In genomic region chr17:78141437-78142112, GRCh38 we compare ENCODE assay signal across 11 cellular contexts. TPM values are rescaled to one million over a fixed set of nuclear protein-coding genes. Genes with fewer than 3 reads are reported as not detected.
DNase-seq lines count a peak whose midpoint lies in the region; ATAC-seq and TF ChIP-seq lines count a peak whose summit lies in the region.
"Had no signal": no experiment of that assay in that cellular context is flagged by ENCODE, and none has a peak within 500 bp of the region (broad histone marks: within the 10 kb centered on the region; RNA-seq: fewer than 3 reads in every experiment).

No MANE protein-coding gene starts in this region.

- no peak for DNase-seq in activated naive CD4-positive, alpha-beta T cell treated with anti-CD3 and anti-CD28 coated beads for 36 hours
- no peak for DNase-seq in activated naive CD4-positive, alpha-beta T cell (lab: John Stamatoyannopoulos, UW)
- DNase-seq in endothelial cell (ENCODE audit: low spot score) = no peak
- no peak for DNase-seq in stimulated activated naive B cell treated with anti-CD40 and anti-IgM and Interleukin-4, amounts not matched to agents 10 μg/mL and 1 μg/mL and 100 μg/mL, for 72 hours
- DNase-seq: activated CD4-positive, alpha-beta T cell treated with anti-CD3 and anti-CD28 coated beads, Interleukin-2, amount 50 U/mL, for 4 hours; activated naive CD8-positive, alpha-beta T cell treated with anti-CD3 and anti-CD28 coated beads, Interleukin-2, amount 10 ng/mL, durations not matched to agents 7 days and 5 days; NCI-H187 treated with DMSO at 0.1 percent for 48 hours; stimulated activated naive CD4-positive, alpha-beta T cell had no signal

- H3K27me3 Mint-ChIP-seq in activated naive CD4-positive, alpha-beta T cell treated with anti-CD3 and anti-CD28 coated beads for 36 hours (ENCODE audit: low read depth) = no peaks in the 10 kb centered on the region
- H3K27me3 Mint-ChIP-seq in endothelial cell (ENCODE audit: unreplicated experiment) = peaks cover 7% of the 10 kb centered on the region
- no peaks in the 10 kb centered on the region for H3K27me3 Mint-ChIP-seq in stimulated activated naive B cell treated with anti-CD40 and anti-IgM and Interleukin-4, amounts not matched to agents 10 μg/mL and 1 μg/mL and 100 μg/mL, for 72 hours
- H3K27me3 Mint-ChIP-seq: activated naive CD8-positive, alpha-beta T cell treated with anti-CD3 and anti-CD28 coated beads, Interleukin-2, amount 10 ng/mL, durations not matched to agents 7 days and 5 days had no signal

- intact Hi-C loops in activated naive CD4-positive, alpha-beta T cell treated with anti-CD3 and anti-CD28 coated beads for 36 hours (cut with micrococcal nuclease) = loop anchor here (2.0 kb wide), 1 partner anchor 27 kb away; the partner anchor contains the start of gene SYNGR2

- CTCF ChIA-PET in activated naive CD4-positive, alpha-beta T cell treated with anti-CD3 and anti-CD28 coated beads for 36 hours (lab: Charles Lee) = no interaction called here

- ATAC-seq in stimulated activated naive B cell treated with anti-CD40 and anti-IgM and Interleukin-4, amounts not matched to agents 10 μg/mL and 1 μg/mL and 100 μg/mL, for 72 hours (replicated peaks) = no peak
- ATAC-seq in GM18907 (IDR thresholded peaks at IDR 0.05; ENCODE audit: unreplicated experiment) (no peak), HG03039 (IDR thresholded peaks at IDR 0.05; ENCODE audit: unreplicated experiment) (no peak)

- peaks cover 11% of the 10 kb centered on the region for H3K36me3 Mint-ChIP-seq in activated naive CD4-positive, alpha-beta T cell treated with anti-CD3 and anti-CD28 coated beads for 36 hours (ENCODE audit: low read depth)
- H3K36me3 Mint-ChIP-seq in endothelial cell (ENCODE audit: low read depth, unreplicated experiment) = peaks cover 7% of the 10 kb centered on the region
- H3K36me3 Mint-ChIP-seq in stimulated activated naive B cell treated with anti-CD40 and anti-IgM and Interleukin-4, amounts not matched to agents 10 μg/mL and 1 μg/mL and 100 μg/mL, for 72 hours = peaks cover 52 to 64% of the 10 kb centered on the region in 2 donors

- peaks cover 57% of the 10 kb centered on the region for H3K4me1 Mint-ChIP-seq in activated naive CD4-positive, alpha-beta T cell treated with anti-CD3 and anti-CD28 coated beads for 36 hours (ENCODE audit: low read depth)
- H3K4me1 Mint-ChIP-seq in endothelial cell (ENCODE audit: unreplicated experiment) = peaks cover 14% of the 10 kb centered on the region
- peaks cover 71 to 98% of the 10 kb centered on the region in 2 donors for H3K4me1 Mint-ChIP-seq in stimulated activated naive B cell treated with anti-CD40 and anti-IgM and Interleukin-4, amounts not matched to agents 10 μg/mL and 1 μg/mL and 100 μg/mL, for 72 hours

- peak overlapping the region; percentile 46 for H3K27ac Mint-ChIP-seq in activated naive CD4-positive, alpha-beta T cell treated with anti-CD3 and anti-CD28 coated beads for 36 hours
- peak overlapping the region; percentile 52 for H3K27ac Mint-ChIP-seq in endothelial cell (ENCODE audit: unreplicated experiment)
- H3K27ac Mint-ChIP-seq in stimulated activated naive B cell treated with anti-CD40 and anti-IgM and Interleukin-4, amounts not matched to agents 10 μg/mL and 1 μg/mL and 100 μg/mL, for 72 hours = peak overlapping the region; percentile 98

- no peak for TF ChIP-seq CTCF in endothelial cell (IDR thresholded peaks at IDR 0.05; ENCODE audit: unreplicated experiment)

- no peaks in the 10 kb centered on the region for H3K9me3 Mint-ChIP-seq in activated naive CD4-positive, alpha-beta T cell treated with anti-CD3 and anti-CD28 coated beads for 36 hours
- H3K9me3 Mint-ChIP-seq in endothelial cell (ENCODE audit: unreplicated experiment) = no peaks in the 10 kb centered on the region
- no peaks in the 10 kb centered on the region for H3K9me3 Mint-ChIP-seq in stimulated activated naive B cell treated with anti-CD40 and anti-IgM and Interleukin-4, amounts not matched to agents 10 μg/mL and 1 μg/mL and 100 μg/mL, for 72 hours
- H3K9me3 Mint-ChIP-seq: activated naive CD8-positive, alpha-beta T cell treated with anti-CD3 and anti-CD28 coated beads, Interleukin-2, amount 10 ng/mL, durations not matched to agents 7 days and 5 days had no signal

- H3K4me3 Mint-ChIP-seq in activated naive CD4-positive, alpha-beta T cell treated with anti-CD3 and anti-CD28 coated beads for 36 hours = no peak overlapping the region
- peak overlapping the region; percentile 79 for H3K4me3 Mint-ChIP-seq in endothelial cell (ENCODE audit: unreplicated experiment)
- peak overlapping the region; percentile 37 to 69 for H3K4me3 Mint-ChIP-seq in stimulated activated naive B cell treated with anti-CD40 and anti-IgM and Interleukin-4, amounts not matched to agents 10 μg/mL and 1 μg/mL and 100 μg/mL, for 72 hours
- H3K4me3 Mint-ChIP-seq: activated naive CD8-positive, alpha-beta T cell treated with anti-CD3 and anti-CD28 coated beads, Interleukin-2, amount 10 ng/mL, durations not matched to agents 7 days and 5 days had no signal

RNA-seq across cellular contexts. Expression of gene C17orf99, which starts 4.6 kb away (rescaled TPM):
- total RNA-seq in activated naive CD4-positive, alpha-beta T cell treated with anti-CD3 and anti-CD28 coated beads for 36 hours = not detected
- total RNA-seq in endothelial cell (ENCODE audit: unreplicated experiment) = not detected
- total RNA-seq: A172; activated naive CD8-positive, alpha-beta T cell treated with anti-CD3 and anti-CD28 coated beads, Interleukin-2, amount 10 ng/mL, durations not matched to agents 7 days and 5 days had no signal

RNA-seq across cellular contexts. Expression of gene TMC8, which starts 11.0 kb away (rescaled TPM):
- total RNA-seq in activated naive CD4-positive, alpha-beta T cell treated with anti-CD3 and anti-CD28 coated beads for 36 hours = 100 to 1,000 TPM; 105 to 110 TPM
- total RNA-seq in endothelial cell (ENCODE audit: unreplicated experiment) = 55.8 TPM

RNA-seq across cellular contexts. Expression of gene TMC6, which starts 13.0 kb away (rescaled TPM):
- 10 to 100 TPM; 79.0 to 85.6 TPM for total RNA-seq in activated naive CD4-positive, alpha-beta T cell treated with anti-CD3 and anti-CD28 coated beads for 36 hours
- total RNA-seq in endothelial cell (ENCODE audit: unreplicated experiment) = 292 TPM

RNA-seq across cellular contexts. Expression of gene SYNGR2, which starts 26.8 kb away (rescaled TPM):
- total RNA-seq in activated naive CD4-positive, alpha-beta T cell treated with anti-CD3 and anti-CD28 coated beads for 36 hours = 100 to 1,000 TPM in 1 of 2 experiments, 10 to 100 TPM in 1; 96.3 to 103 TPM
- total RNA-seq in endothelial cell (ENCODE audit: unreplicated experiment) = 72.6 TPM

RNA-seq across cellular contexts. Expression of gene TK1, which starts 45.3 kb away (rescaled TPM):
- 100 to 1,000 TPM; 165 to 173 TPM for total RNA-seq in activated naive CD4-positive, alpha-beta T cell treated with anti-CD3 and anti-CD28 coated beads for 36 hours
- total RNA-seq in endothelial cell (ENCODE audit: unreplicated experiment) = 23.8 TPM

Comparison
In these comparisons a context has a peak if more than half of its experiments do, and no peak if none do; other contexts are left out.
1. H3K27ac Mint-ChIP-seq: peak in every context shown above with its lines; median percentile 98 in stimulated activated naive B cell treated with anti-CD40 and anti-IgM and Interleukin-4, amounts not matched to agents 10 μg/mL and 1 μg/mL and 100 μg/mL, for 72 hours; 52 in endothelial cell; 46 in activated naive CD4-positive, alpha-beta T cell treated with anti-CD3 and anti-CD28 coated beads for 36 hours.